8 cellular contexts compared by ENCODE assay signal in the genomic region with DNA sequence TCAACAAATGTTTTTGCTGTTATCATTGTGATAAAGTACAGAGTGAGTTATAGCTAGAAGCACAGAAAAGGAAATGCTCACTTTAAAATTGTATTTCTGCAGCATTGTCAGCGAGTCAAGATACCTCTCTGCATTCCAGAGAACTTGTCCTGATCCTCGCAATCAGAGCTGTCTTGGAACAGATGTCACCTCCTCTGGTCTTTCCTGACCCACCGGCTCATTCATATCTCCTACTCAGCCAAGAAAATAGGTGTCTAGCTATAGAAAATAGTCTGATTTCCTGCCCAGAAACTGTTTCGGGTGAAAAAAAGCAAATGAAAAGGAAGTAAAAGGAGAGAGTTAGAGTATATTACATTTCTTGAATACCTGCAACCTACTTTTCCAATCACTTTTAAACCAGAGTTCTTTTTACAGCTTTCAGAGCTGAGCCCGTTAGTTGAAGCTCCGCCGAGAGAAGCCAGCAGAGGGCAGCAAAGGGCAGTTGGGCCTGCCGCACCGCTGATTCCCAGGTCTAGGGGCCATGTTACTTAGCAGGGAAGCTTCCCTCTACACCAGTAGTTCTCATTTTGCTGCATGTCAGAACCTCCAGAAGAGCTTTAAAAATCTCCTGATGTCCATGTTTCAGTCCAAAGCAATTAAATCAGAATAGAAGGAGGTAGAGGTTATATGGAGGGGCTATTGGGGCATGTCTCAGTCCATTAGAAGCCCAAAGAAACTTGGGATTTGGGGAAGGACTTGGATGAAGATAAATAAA.
DNase-seq lines count a peak whose midpoint lies in the region; ATAC-seq and TF ChIP-seq lines count a peak whose summit lies in the region.

No MANE protein-coding gene starts in this region.

- TF ChIP-seq CTCF in HFF-Myc (IDR thresholded peaks at IDR 0.05; ENCODE audit: low read depth, low read length, missing control alignments) = peak; percentile 81
- peak; percentile 88 for TF ChIP-seq CTCF in WERI-Rb-1 (IDR thresholded peaks at IDR 0.05; ENCODE audit: low read depth, low read length)
- TF ChIP-seq CTCF in natural killer cell (IDR thresholded peaks at IDR 0.05) = peak; percentile 87
- TF ChIP-seq CTCF in tibial artery (IDR thresholded peaks at IDR 0.05) = peak; percentile 60 to 85

- no peaks in the 10 kb centered on the region for H3K27me3 ChIP-seq in WERI-Rb-1 (ENCODE audit: insufficient read depth, low read depth, severe bottlenecking)
- H3K27me3 ChIP-seq in tibial artery = no peaks in the 10 kb centered on the region

- intact Hi-C loops in natural killer cell (cut with micrococcal nuclease) = loop anchor here (1.0 to 5.0 kb wide), 3 partner anchors 92 to 914 kb away; no protein-coding TSS in a partner anchor
- intact Hi-C loops in tibial artery (cut with DNase I; ENCODE audit: low total_unique reads) = loop anchor here (5.0 to 10.0 kb wide), 2 partner anchors 683 to 796 kb away; no protein-coding TSS in a partner anchor

- peaks cover 37 to 38% of the 10 kb centered on the region in 2 donors for H3K4me1 Mint-ChIP-seq in natural killer cell

- H3K36me3 ChIP-seq in WERI-Rb-1 = no peaks in the 10 kb centered on the region
- no peaks in the 10 kb centered on the region for H3K36me3 ChIP-seq in tibial artery

- no peak overlapping the region for H3K27ac ChIP-seq in WERI-Rb-1
- no peak overlapping the region for H3K27ac ChIP-seq in tibial artery

- DNase-seq in activated T-cell treated with anti-CD3 and anti-CD28 coated beads for 1 hour (ENCODE audit: low read depth) = peak; percentile 6
- no peak for DNase-seq in activated T-cell treated with anti-CD3 and anti-CD28 coated beads for 4 hours
- DNase-seq in HFF-Myc (ENCODE audit: extremely low read depth, low read depth) = no peak
- peak; percentile 26 for DNase-seq in M059J (ENCODE audit: low read depth)
- DNase-seq in WERI-Rb-1 = peak; percentile 70
- DNase-seq in natural killer cell = peak; percentile 60
- peak; percentile 56 to 77 for DNase-seq in tibial artery

- H3K9me3 Mint-ChIP-seq in natural killer cell = no peaks in the 10 kb centered on the region

- H3K4me1 ChIP-seq in tibial artery = peaks cover 0 to 5% (median 4%) of the 10 kb centered on the region in 4 donors

- no peaks in the 10 kb centered on the region for H3K9me3 ChIP-seq in WERI-Rb-1 (ENCODE audit: severe bottlenecking)
- no peaks in the 10 kb centered on the region for H3K9me3 ChIP-seq in tibial artery

- no peak overlapping the region for H3K27ac Mint-ChIP-seq in natural killer cell

- peak overlapping the region; percentile 75 for H3K4me3 Mint-ChIP-seq in natural killer cell

- peaks cover 35 to 77% of the 10 kb centered on the region in 2 donors for H3K27me3 Mint-ChIP-seq in natural killer cell (ENCODE audit: low read depth in 2 of 2)

- ATAC-seq in esophagus mucosa (peak; percentile 51), natural killer cell (peak; percentile 74 to 80 (median 80))

- H3K4me3 ChIP-seq in HFF-Myc (replicated peaks; ENCODE audit: low read depth, low read length) = no peak overlapping the region
- H3K4me3 ChIP-seq in WERI-Rb-1 (ENCODE audit: low read depth, low read length) = no peak overlapping the region
- H3K4me3 ChIP-seq in tibial artery = no peak overlapping the region

- no peaks in the 10 kb centered on the region for H3K36me3 Mint-ChIP-seq in natural killer cell

Comparison
In these comparisons a context has a peak if more than half of its experiments do, and no peak if none do; other contexts are left out.
1. DNase-seq: peak in activated T-cell treated with anti-CD3 and anti-CD28 coated beads for 1 hour (single experiment), M059J (single experiment), WERI-Rb-1 (single experiment), natural killer cell (single experiment) and tibial artery (2 of 2); none in activated T-cell treated with anti-CD3 and anti-CD28 coated beads for 4 hours (single experiment) and HFF-Myc (single experiment).
2. Peak in every context shown above with its lines, with median percentiles within 50 percentile points of each other: CTCF ChIP-seq.